ENCODE assay signal across 1 cellular context in the genomic region with DNA sequence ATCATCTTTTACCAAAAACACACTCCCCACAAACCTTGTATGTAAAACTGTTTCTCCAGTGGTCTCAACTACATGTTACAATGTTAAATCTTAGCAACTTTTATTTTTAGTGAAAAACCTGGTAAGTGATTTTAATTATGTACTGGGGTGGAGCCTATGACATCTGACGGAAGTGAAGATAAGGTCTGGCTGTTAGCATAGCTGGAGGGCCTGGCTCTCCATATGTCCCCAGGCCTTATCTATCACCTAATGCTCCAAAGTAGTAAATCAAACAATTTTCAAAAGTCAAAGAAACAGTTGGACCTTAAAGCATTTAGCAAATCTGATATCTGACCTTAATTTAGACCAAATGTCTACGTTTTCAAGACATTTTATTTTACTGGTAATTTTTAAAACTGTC.
TF ChIP-seq lines count a peak whose summit lies in the region.

No MANE protein-coding gene starts in this region.

TF ChIP-seq in K562, 482 proteins besides CTCF, POLR2A, EP300 and RAD21 (continued from another document):
- TF ChIP-seq, protein P1, sequence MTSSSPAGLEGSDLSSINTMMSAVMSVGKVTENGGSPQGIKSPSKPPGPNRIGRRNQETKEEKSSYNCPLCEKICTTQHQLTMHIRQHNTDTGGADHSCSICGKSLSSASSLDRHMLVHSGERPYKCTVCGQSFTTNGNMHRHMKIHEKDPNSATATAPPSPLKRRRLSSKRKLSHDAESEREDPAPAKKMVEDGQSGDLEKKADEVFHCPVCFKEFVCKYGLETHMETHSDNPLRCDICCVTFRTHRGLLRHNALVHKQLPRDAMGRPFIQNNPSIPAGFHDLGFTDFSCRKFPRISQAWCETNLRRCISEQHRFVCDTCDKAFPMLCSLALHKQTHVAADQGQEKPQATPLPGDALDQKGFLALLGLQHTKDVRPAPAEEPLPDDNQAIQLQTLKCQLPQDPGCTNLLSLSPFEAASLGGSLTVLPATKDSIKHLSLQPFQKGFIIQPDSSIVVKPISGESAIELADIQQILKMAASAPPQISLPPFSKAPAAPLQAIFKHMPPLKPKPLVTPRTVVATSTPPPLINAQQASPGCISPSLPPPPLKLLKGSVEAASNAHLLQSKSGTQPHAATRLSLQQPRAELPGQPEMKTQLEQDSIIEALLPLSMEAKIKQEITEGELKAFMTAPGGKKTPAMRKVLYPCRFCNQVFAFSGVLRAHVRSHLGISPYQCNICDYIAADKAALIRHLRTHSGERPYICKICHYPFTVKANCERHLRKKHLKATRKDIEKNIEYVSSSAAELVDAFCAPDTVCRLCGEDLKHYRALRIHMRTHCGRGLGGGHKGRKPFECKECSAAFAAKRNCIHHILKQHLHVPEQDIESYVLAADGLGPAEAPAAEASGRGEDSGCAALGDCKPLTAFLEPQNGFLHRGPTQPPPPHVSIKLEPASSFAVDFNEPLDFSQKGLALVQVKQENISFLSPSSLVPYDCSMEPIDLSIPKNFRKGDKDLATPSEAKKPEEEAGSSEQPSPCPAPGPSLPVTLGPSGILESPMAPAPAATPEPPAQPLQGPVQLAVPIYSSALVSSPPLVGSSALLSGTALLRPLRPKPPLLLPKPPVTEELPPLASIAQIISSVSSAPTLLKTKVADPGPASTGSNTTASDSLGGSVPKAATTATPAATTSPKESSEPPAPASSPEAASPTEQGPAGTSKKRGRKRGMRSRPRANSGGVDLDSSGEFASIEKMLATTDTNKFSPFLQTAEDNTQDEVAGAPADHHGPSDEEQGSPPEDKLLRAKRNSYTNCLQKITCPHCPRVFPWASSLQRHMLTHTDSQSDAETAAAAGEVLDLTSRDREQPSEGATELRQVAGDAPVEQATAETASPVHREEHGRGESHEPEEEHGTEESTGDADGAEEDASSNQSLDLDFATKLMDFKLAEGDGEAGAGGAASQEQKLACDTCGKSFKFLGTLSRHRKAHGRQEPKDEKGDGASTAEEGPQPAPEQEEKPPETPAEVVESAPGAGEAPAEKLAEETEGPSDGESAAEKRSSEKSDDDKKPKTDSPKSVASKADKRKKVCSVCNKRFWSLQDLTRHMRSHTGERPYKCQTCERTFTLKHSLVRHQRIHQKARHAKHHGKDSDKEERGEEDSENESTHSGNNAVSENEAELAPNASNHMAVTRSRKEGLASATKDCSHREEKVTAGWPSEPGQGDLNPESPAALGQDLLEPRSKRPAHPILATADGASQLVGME (CRISPR knock-in tag; IDR thresholded peaks at IDR 0.05) = no peak
- 0 out of 2 replicates have a peak, but pooled peaks have one; percentile 33 for TF ChIP-seq EP400 (IDR thresholded peaks at IDR 0.05)
- 0 out of 2 replicates have a peak, but pooled peaks have one; percentile 11 for TF ChIP-seq CREM (IDR thresholded peaks at IDR 0.05; ENCODE audit: low read depth)
- TF ChIP-seq FOXA3 (CRISPR knock-in tag; conservative IDR thresholded peaks at IDR 0.05 in 1 of 2, IDR thresholded peaks at IDR 0.05 in 1 of 2) = peak; percentile 69 to 70; a peak in 3 of 4 replicates
TF ChIP-seq in K562: peak in this region for 44.
